ENCODE assay signal across 6 cellular contexts in genomic region chr6:31972709-31973350, GRCh38. TPM values are rescaled to one million over a fixed set of nuclear protein-coding genes. Genes with fewer than 3 reads are reported as not detected.
DNase-seq lines count a peak whose midpoint lies in the region; ATAC-seq and TF ChIP-seq lines count a peak whose summit lies in the region.

No MANE protein-coding gene starts in this region.

- ATAC-seq in SK-N-SH treated with all-trans-retinoic acid at 6 μM for 48 hours = 0 out of 3 replicates have a peak, but pooled peaks have one; percentile 1
- ATAC-seq in GM21381 (IDR thresholded peaks at IDR 0.05; ENCODE audit: unreplicated experiment) = no peak

- in situ Hi-C loops in Caki2 (cut with HindIII; ENCODE audit: low pct_unique_long_range_greater_than_20kb, low sequenced_read_pairs) = no loop called here

- DNase-seq in Caki2 (ENCODE audit: low read depth) = peak; percentile 38
- peak; percentile 62 for DNase-seq in hepatic stellate cell (ENCODE audit: low spot score)
- peak; percentile 56 for DNase-seq in ureter (ENCODE audit: low spot score)
- no peak for DNase-seq in SIG-M5 treated with dmso at 0.1 percent for 504 hours (lab: John Stamatoyannopoulos, UW; ENCODE audit: unreplicated experiment)

TF ChIP-seq in SK-N-SH treated with all-trans-retinoic acid at 6 μM for 48 hours, 23 proteins besides CTCF, POLR2A, EP300 and RAD21:
- TF ChIP-seq ZFP3 (CRISPR knock-in tag; IDR thresholded peaks at IDR 0.05) (0 out of 2 replicates have a peak, but pooled peaks have one; percentile 13), BACH2 (CRISPR knock-in tag; IDR thresholded peaks at IDR 0.05; ENCODE audit: borderline replicate concordance) (no peak)

RNA-seq across cellular contexts. Expression of gene DXO, which starts 0.9 kb away (rescaled TPM):
- 30.5 and 52.6 TPM in 2 replicates for total RNA-seq in Caki2 (2014; rRNA removed; shearing (Covaris generic); ENCODE audit: low replicate concordance)
- total RNA-seq in ureter = 29.3 TPM

RNA-seq across cellular contexts. Expression of gene C4A, which starts 9.0 kb away (rescaled TPM):
- total RNA-seq in Caki2 (2014; rRNA removed; shearing (Covaris generic); ENCODE audit: low replicate concordance) = 0.30 TPM in 1 of 2 replicates, not detected in the other
- 71.1 TPM for total RNA-seq in ureter

RNA-seq across cellular contexts. Expression of gene SKIC2, which starts 13.9 kb away (rescaled TPM):
- total RNA-seq in Caki2 (2014; rRNA removed; shearing (Covaris generic); ENCODE audit: low replicate concordance) = 29.2 and 49.6 TPM in 2 replicates
- 73.7 TPM for total RNA-seq in ureter

RNA-seq across cellular contexts. Expression of gene NELFE, which starts 14.1 kb away (rescaled TPM):
- 293 and 348 TPM in 2 replicates for total RNA-seq in Caki2 (2014; rRNA removed; shearing (Covaris generic); ENCODE audit: low replicate concordance)
- total RNA-seq in ureter = 59.6 TPM

RNA-seq across cellular contexts. Expression of gene CFB, which starts 26.9 kb away (rescaled TPM):
- total RNA-seq in Caki2 (2014; rRNA removed; shearing (Covaris generic); ENCODE audit: low replicate concordance) = 2.6 and 4.7 TPM in 2 replicates
- total RNA-seq in ureter = 41.4 TPM

Comparison
In these comparisons a context has a peak if more than half of its experiments do, and no peak if none do; other contexts are left out.
1. RNA of gene C4A, which starts 9.0 kb away (total RNA-seq): 71.1 TPM in ureter (single experiment); 0.30 TPM in Caki2; every median in the first group is over 10 times any median in the second.